ENCODE assay signal across 28 cellular contexts in genomic region chr7:118079369-118079768, GRCh38.
DNase-seq lines count a peak whose midpoint lies in the region; ATAC-seq and TF ChIP-seq lines count a peak whose summit lies in the region.
"Had no signal": no experiment of that assay in that cellular context is flagged by ENCODE, and none has a peak within 500 bp of the region (broad histone marks: within the 10 kb centered on the region; RNA-seq: fewer than 3 reads in every experiment).

No MANE protein-coding gene starts in this region.

- peaks cover 0 to 31% (median 4%) of the 10 kb centered on the region in 6 donors for H3K9me3 Mint-ChIP-seq in immature natural killer cell
- H3K9me3 Mint-ChIP-seq: activated T-cell treated with anti-CD3 and anti-CD28 coated beads, Interleukin-2, amount 50 U/mL, for 4 hours had no signal

- peak; percentile 19 for DNase-seq in HCEC 1CT
- DNase-seq in RWPE1 (ENCODE audit: low spot score): peak; percentile 49
- DNase-seq in epithelial cell of proximal tubule (ENCODE audit: low read depth): peak; percentile 16
- peak; percentile 44 for DNase-seq in kidney tubule cell (ENCODE audit: low spot score)
- DNase-seq in activated gamma-delta T cell treated with Interleukin-2 at 50 U/mL for 16 hours: no peak
- no peak for DNase-seq in immature natural killer cell
- DNase-seq in left ventricle myocardium superior: no peak
- DNase-seq: activated CD4-positive, alpha-beta T cell treated with anti-CD3 and anti-CD28 coated beads, Interleukin-2, amount 50 U/mL, for 1 hour; activated CD4-positive, CD25-positive, alpha-beta regulatory T cell; activated CD8-positive, alpha-beta memory T cell treated with anti-CD3 and anti-CD28 coated beads, Interleukin-2, amount 10 ng/mL, durations not matched to agents 7 days and 5 days; activated naive CD4-positive, alpha-beta T cell; activated naive CD8-positive, alpha-beta T cell treated with anti-CD3 and anti-CD28 coated beads, Interleukin-2, amount 50 U/mL, for 24 hours; activated T-cell treated with anti-CD3 and anti-CD28 coated beads, Interleukin-2, amount 50 U/mL, for 4 hours; dorsolateral prefrontal cortex; head of caudate nucleus; mucosa of descending colon; NCI-H446; NCI-H774; occipital lobe; SK-N-SH; substantia nigra had no signal

- intact Hi-C loops in left ventricle myocardium superior (cut with micrococcal nuclease): no loop called here

- H3K27me3 Mint-ChIP-seq in immature natural killer cell (ENCODE audit: low read depth in 3 of 3): peaks cover 0 to 2% (median 0%) of the 10 kb centered on the region in 3 donors
- H3K27me3 Mint-ChIP-seq: stimulated activated memory B cell treated with anti-CD40 and anti-IgM and Interleukin-4, amounts not matched to agents 10 μg/mL and 1 μg/mL and 100 μg/mL, for 72 hours; type B pancreatic cell had no signal

- H3K4me1 Mint-ChIP-seq in immature natural killer cell: no peaks in the 10 kb centered on the region

- no peak overlapping the region for H3K27ac Mint-ChIP-seq in immature natural killer cell
- H3K27ac Mint-ChIP-seq: activated CD8-positive, alpha-beta memory T cell treated with anti-CD3 and anti-CD28 coated beads, Interleukin-2, amount 10 ng/mL, durations not matched to agents 7 days and 5 days; activated naive CD8-positive, alpha-beta T cell treated with anti-CD3 and anti-CD28 coated beads, Interleukin-2, amount 50 U/mL, for 24 hours; natural killer cell treated with Interleukin-12 subunit alpha and Interleukin-12 subunit beta and Interleukin-15 and Interleukin-18, amount 100 ng/mL, for 72 hours; stimulated activated memory B cell treated with anti-CD40 and anti-IgM and Interleukin-4, amounts not matched to agents 10 μg/mL and 1 μg/mL and 100 μg/mL, for 72 hours; type B pancreatic cell had no signal

- TF ChIP-seq CTCF in RWPE1 (conservative IDR thresholded peaks at IDR 0.05; ENCODE audit: low read depth) (no peak), epithelial cell of proximal tubule (conservative IDR thresholded peaks at IDR 0.05; ENCODE audit: low read depth, low read length) (no peak)

- no peak overlapping the region for H3K4me3 Mint-ChIP-seq in immature natural killer cell
- H3K4me3 Mint-ChIP-seq: activated CD8-positive, alpha-beta memory T cell treated with anti-CD3 and anti-CD28 coated beads, Interleukin-2, amount 10 ng/mL, durations not matched to agents 7 days and 5 days; activated naive CD8-positive, alpha-beta T cell treated with anti-CD3 and anti-CD28 coated beads, Interleukin-2, amount 50 U/mL, for 24 hours; activated T-cell treated with anti-CD3 and anti-CD28 coated beads, Interleukin-2, amount 50 U/mL, for 4 hours; natural killer cell treated with Interleukin-12 subunit alpha and Interleukin-12 subunit beta and Interleukin-15 and Interleukin-18, amount 100 ng/mL, for 72 hours; stimulated activated memory B cell treated with anti-CD40 and anti-IgM and Interleukin-4, amounts not matched to agents 10 μg/mL and 1 μg/mL and 100 μg/mL, for 72 hours; type B pancreatic cell had no signal

- no peak overlapping the region for H3K27ac ChIP-seq in RWPE1
- H3K27ac ChIP-seq: BLaER1, dorsolateral prefrontal cortex had no signal

- H3K4me3 ChIP-seq in epithelial cell of proximal tubule (ENCODE audit: low read depth, low read length): no peak overlapping the region
- H3K4me3 ChIP-seq: BLaER1, dorsolateral prefrontal cortex, GM12878, lung, mucosa of descending colon had no signal

- ATAC-seq in HG03135 (IDR thresholded peaks at IDR 0.05; ENCODE audit: unreplicated experiment) (no peak), left ventricle myocardium superior (no peak)
- ATAC-seq: activated CD8-positive, alpha-beta memory T cell treated with anti-CD3 and anti-CD28 coated beads, Interleukin-2, amount 10 ng/mL, durations not matched to agents 7 days and 5 days; activated naive CD8-positive, alpha-beta T cell treated with anti-CD3 and anti-CD28 coated beads, Interleukin-2, amount 50 U/mL, for 24 hours; activated T-cell treated with anti-CD3 and anti-CD28 coated beads, Interleukin-2, amount 50 U/mL, for 4 hours; GM12878; mucosa of descending colon; natural killer cell treated with Interleukin-12 subunit alpha and Interleukin-12 subunit beta and Interleukin-15 and Interleukin-18, amount 100 ng/mL, for 72 hours; stimulated activated memory B cell treated with anti-CD40 and anti-IgM and Interleukin-4, amounts not matched to agents 10 μg/mL and 1 μg/mL and 100 μg/mL, for 72 hours had no signal

- CTCF ChIA-PET in RWPE1 (lab: Yijun Ruan, JAX): no interaction called here

- H3K36me3 Mint-ChIP-seq in immature natural killer cell: peaks cover 0 to 3% (median 0%) of the 10 kb centered on the region in 3 donors
- H3K36me3 Mint-ChIP-seq: activated CD8-positive, alpha-beta memory T cell treated with anti-CD3 and anti-CD28 coated beads, Interleukin-2, amount 10 ng/mL, durations not matched to agents 7 days and 5 days; natural killer cell treated with Interleukin-12 subunit alpha and Interleukin-12 subunit beta and Interleukin-15 and Interleukin-18, amount 100 ng/mL, for 72 hours; type B pancreatic cell had no signal

- POLR2A ChIA-PET in RWPE1 (lab: Yijun Ruan, JAX; ENCODE audit: low non-redundant PET): no interaction called here

Comparison
In these comparisons a context has a peak if more than half of its experiments do, and no peak if none do; other contexts are left out.
1. DNase-seq: peak in HCEC 1CT (single experiment), RWPE1 (single experiment), epithelial cell of proximal tubule (single experiment) and kidney tubule cell (single experiment); none in activated gamma-delta T cell treated with Interleukin-2 at 50 U/mL for 16 hours (single experiment), immature natural killer cell (0 of 3) and left ventricle myocardium superior (single experiment).